Comparison of ENCODE assay signal across 21 cellular contexts in genomic region chr9:16811987-16812685, GRCh38.
"Had no signal": no experiment of that assay in that cellular context is flagged by ENCODE, and none has a peak within 500 bp of the region (broad histone marks: within the 10 kb centered on the region; RNA-seq: fewer than 3 reads in every experiment).

No MANE protein-coding gene starts in this region.

- H3K9me3 Mint-ChIP-seq: activated CD4-positive, alpha-beta T cell treated with anti-CD3 and anti-CD28 coated beads, Interleukin-2, amount 10 ng/mL, durations not matched to agents 24 days and 14 days; activated CD8-positive, alpha-beta T cell treated with anti-CD3 and anti-CD28 coated beads for 36 hours; activated naive CD8-positive, alpha-beta T cell treated with anti-CD3 and anti-CD28 coated beads, Interleukin-2, amount 50 U/mL, for 24 hours; activated T-cell treated with anti-CD3 and anti-CD28 coated beads, Interleukin-2, amount 50 U/mL, for 4 hours; brain; mesothelial cell of epicardium; natural killer cell treated with Interleukin-12 subunit alpha and Interleukin-12 subunit beta and Interleukin-15 and Interleukin-18, amount 100 ng/mL, for 72 hours; stimulated activated naive B cell treated with anti-CD40 and anti-IgM and Interleukin-4, amounts not matched to agents 10 μg/mL and 1 μg/mL and 100 μg/mL, for 72 hours had no signal

- H3K4me3 ChIP-seq: hepatocyte, lung, smooth muscle cell, upper lobe of right lung had no signal

- H3K27ac ChIP-seq: hepatocyte, neutrophil, parathyroid adenoma, upper lobe of right lung had no signal

- ATAC-seq: activated CD8-positive, alpha-beta T cell treated with anti-CD3 and anti-CD28 coated beads for 36 hours; activated naive CD8-positive, alpha-beta T cell treated with anti-CD3 and anti-CD28 coated beads, Interleukin-2, amount 50 U/mL, for 24 hours; activated T-cell treated with anti-CD3 and anti-CD28 coated beads, Interleukin-2, amount 50 U/mL, for 4 hours; effector memory CD8-positive, alpha-beta T cell; natural killer cell treated with Interleukin-12 subunit alpha and Interleukin-12 subunit beta and Interleukin-15 and Interleukin-18, amount 100 ng/mL, for 72 hours; sciatic nerve; stimulated activated naive B cell treated with anti-CD40 and anti-IgM and Interleukin-4, amounts not matched to agents 10 μg/mL and 1 μg/mL and 100 μg/mL, for 72 hours; upper lobe of right lung had no signal

- H3K4me1 Mint-ChIP-seq: activated CD4-positive, alpha-beta T cell treated with anti-CD3 and anti-CD28 coated beads, Interleukin-2, amount 10 ng/mL, durations not matched to agents 24 days and 14 days; activated naive CD4-positive, alpha-beta T cell treated with anti-CD3 and anti-CD28 coated beads, Interleukin-2, amount 10 ng/mL, durations not matched to agents 7 days and 5 days; activated naive CD8-positive, alpha-beta T cell treated with anti-CD3 and anti-CD28 coated beads, Interleukin-2, amount 50 U/mL, for 24 hours; stimulated activated naive B cell treated with anti-CD40 and anti-IgM and Interleukin-4, amounts not matched to agents 10 μg/mL and 1 μg/mL and 100 μg/mL, for 72 hours had no signal

- H3K27ac Mint-ChIP-seq: activated CD4-positive, alpha-beta T cell treated with anti-CD3 and anti-CD28 coated beads, Interleukin-2, amount 10 ng/mL, durations not matched to agents 24 days and 14 days; activated CD8-positive, alpha-beta T cell treated with anti-CD3 and anti-CD28 coated beads for 36 hours; activated naive CD4-positive, alpha-beta T cell treated with anti-CD3 and anti-CD28 coated beads, Interleukin-2, amount 10 ng/mL, durations not matched to agents 7 days and 5 days; activated naive CD8-positive, alpha-beta T cell treated with anti-CD3 and anti-CD28 coated beads, Interleukin-2, amount 50 U/mL, for 24 hours; brain; effector memory CD8-positive, alpha-beta T cell; mesothelial cell of epicardium; natural killer cell treated with Interleukin-12 subunit alpha and Interleukin-12 subunit beta and Interleukin-15 and Interleukin-18, amount 100 ng/mL, for 72 hours; stimulated activated naive B cell treated with anti-CD40 and anti-IgM and Interleukin-4, amounts not matched to agents 10 μg/mL and 1 μg/mL and 100 μg/mL, for 72 hours had no signal

- H3K9ac ChIP-seq: parathyroid adenoma had no signal

- H3K36me3 Mint-ChIP-seq: activated naive CD4-positive, alpha-beta T cell treated with anti-CD3 and anti-CD28 coated beads, Interleukin-2, amount 10 ng/mL, durations not matched to agents 7 days and 5 days; brain; mesothelial cell of epicardium; natural killer cell treated with Interleukin-12 subunit alpha and Interleukin-12 subunit beta and Interleukin-15 and Interleukin-18, amount 100 ng/mL, for 72 hours; stimulated activated naive B cell treated with anti-CD40 and anti-IgM and Interleukin-4, amounts not matched to agents 10 μg/mL and 1 μg/mL and 100 μg/mL, for 72 hours had no signal

- H3K27me3 Mint-ChIP-seq: activated CD4-positive, alpha-beta T cell treated with anti-CD3 and anti-CD28 coated beads, Interleukin-2, amount 10 ng/mL, durations not matched to agents 24 days and 14 days; activated CD8-positive, alpha-beta T cell treated with anti-CD3 and anti-CD28 coated beads for 36 hours; activated naive CD4-positive, alpha-beta T cell treated with anti-CD3 and anti-CD28 coated beads, Interleukin-2, amount 10 ng/mL, durations not matched to agents 7 days and 5 days; activated naive CD8-positive, alpha-beta T cell treated with anti-CD3 and anti-CD28 coated beads, Interleukin-2, amount 50 U/mL, for 24 hours; effector memory CD8-positive, alpha-beta T cell; natural killer cell treated with Interleukin-12 subunit alpha and Interleukin-12 subunit beta and Interleukin-15 and Interleukin-18, amount 100 ng/mL, for 72 hours; stimulated activated naive B cell treated with anti-CD40 and anti-IgM and Interleukin-4, amounts not matched to agents 10 μg/mL and 1 μg/mL and 100 μg/mL, for 72 hours had no signal

- H3K4me3 Mint-ChIP-seq: activated CD4-positive, alpha-beta T cell treated with anti-CD3 and anti-CD28 coated beads, Interleukin-2, amount 10 ng/mL, durations not matched to agents 24 days and 14 days; activated CD8-positive, alpha-beta T cell treated with anti-CD3 and anti-CD28 coated beads for 36 hours; activated naive CD4-positive, alpha-beta T cell treated with anti-CD3 and anti-CD28 coated beads, Interleukin-2, amount 10 ng/mL, durations not matched to agents 7 days and 5 days; activated naive CD8-positive, alpha-beta T cell treated with anti-CD3 and anti-CD28 coated beads, Interleukin-2, amount 50 U/mL, for 24 hours; activated T-cell treated with anti-CD3 and anti-CD28 coated beads, Interleukin-2, amount 50 U/mL, for 4 hours; brain; effector memory CD8-positive, alpha-beta T cell; mesothelial cell of epicardium; natural killer cell treated with Interleukin-12 subunit alpha and Interleukin-12 subunit beta and Interleukin-15 and Interleukin-18, amount 100 ng/mL, for 72 hours; stimulated activated naive B cell treated with anti-CD40 and anti-IgM and Interleukin-4, amounts not matched to agents 10 μg/mL and 1 μg/mL and 100 μg/mL, for 72 hours had no signal

- DNase-seq: activated CD4-positive, alpha-beta T cell treated with anti-CD3 and anti-CD28 coated beads, Interleukin-2, amount 10 ng/mL, durations not matched to agents 24 days and 14 days; activated CD8-positive, alpha-beta T cell treated with anti-CD3 and anti-CD28 coated beads for 36 hours; activated naive CD4-positive, alpha-beta T cell treated with anti-CD3 and anti-CD28 coated beads, Interleukin-2, amount 10 ng/mL, durations not matched to agents 7 days and 5 days; activated naive CD8-positive, alpha-beta T cell treated with anti-CD3 and anti-CD28 coated beads, Interleukin-2, amount 50 U/mL, for 24 hours; activated T-cell treated with anti-CD3 and anti-CD28 coated beads, Interleukin-2, amount 50 U/mL, for 4 hours; anterior cingulate cortex; caudate nucleus; effector memory CD8-positive, alpha-beta T cell; stimulated activated CD4-positive, alpha-beta T cell treated with anti-CD3 and anti-CD28 coated beads, Interleukin-4, amount 100 ng/mL, for 4 hours; stimulated activated naive B cell treated with anti-CD40 and anti-IgM and Interleukin-4, amounts not matched to agents 10 μg/mL and 1 μg/mL and 100 μg/mL, for 72 hours; T-helper 9 cell; upper lobe of right lung had no signal

- H3K9me3 ChIP-seq: neutrophil, upper lobe of right lung had no signal

- H3K36me3 ChIP-seq: neutrophil, upper lobe of right lung had no signal

- H3K27me3 ChIP-seq: hepatocyte, neutrophil, upper lobe of right lung had no signal
